17 cellular contexts compared by ENCODE assay signal in genomic region chr6:150221152-150221551, GRCh38.
DNase-seq lines count a peak whose midpoint lies in the region; TF ChIP-seq lines count a peak whose summit lies in the region.
"Had no signal": no experiment of that assay in that cellular context is flagged by ENCODE, and none has a peak within 500 bp of the region (broad histone marks: within the 10 kb centered on the region; RNA-seq: fewer than 3 reads in every experiment).

No MANE protein-coding gene starts in this region.

- H2AFZ ChIP-seq in GM23248 = peak overlapping the region; percentile 16; the same call in 1 of the 2 replicates

- no peaks in the 10 kb centered on the region for H3F3A ChIP-seq in GM23248 (ENCODE audit: insufficient read depth)

- H3K27ac ChIP-seq in GM23248 (no peak overlapping the region), skeletal muscle tissue (ENCODE audit: low read depth, low read length) (peak overlapping the region; percentile 25)
- H3K27ac ChIP-seq: 22Rv1, BLaER1 had no signal

- H3K9me2 ChIP-seq in GM23248 (ENCODE audit: insufficient read depth) = no peaks in the 10 kb centered on the region

- H3K4me1 ChIP-seq in GM23248 (ENCODE audit: insufficient read depth) = no peaks in the 10 kb centered on the region
- peaks cover 0 to 9% (median 4%) of the 10 kb centered on the region in 3 donors for H3K4me1 ChIP-seq in skeletal muscle tissue (ENCODE audit: control insufficient read depth in 3 of 3, insufficient read depth in 3 of 3, low read length in 3 of 3)
- H3K4me1 ChIP-seq: BLaER1 had no signal

- H3K36me3 Mint-ChIP-seq in mesothelial cell of epicardium = no peaks in the 10 kb centered on the region
- H3K36me3 Mint-ChIP-seq: CD14-positive monocyte; CD4-positive, alpha-beta memory T cell had no signal

- H3K36me3 ChIP-seq in GM23248 (ENCODE audit: low read depth) (no peaks in the 10 kb centered on the region), skeletal muscle tissue (ENCODE audit: control insufficient read depth in 3 of 3, insufficient read depth in 3 of 3, low read length in 3 of 3) (no peaks in the 10 kb centered on the region)
- H3K36me3 ChIP-seq: BLaER1 had no signal

- no peaks in the 10 kb centered on the region for H4K20me1 ChIP-seq in GM23248 (ENCODE audit: insufficient read depth)
- H4K20me1 ChIP-seq: BLaER1 had no signal

- peaks cover 10% of the 10 kb centered on the region for H3K4me1 Mint-ChIP-seq in mesothelial cell of epicardium
- H3K4me1 Mint-ChIP-seq: CD14-positive monocyte; CD4-positive, alpha-beta memory T cell had no signal

- H3K4me3 ChIP-seq in GM23248 (no peak overlapping the region), skeletal muscle tissue (ENCODE audit: low read length in 3 of 3) (no peak overlapping the region)
- H3K4me3 ChIP-seq: BLaER1, GM12878 had no signal

- DNase-seq in DMS 273 (lab: John Stamatoyannopoulos, UW; ENCODE audit: unreplicated experiment) (peak; percentile 12), DMS 273 treated with DMSO at 0.1 percent for 48 hours (lab: John Stamatoyannopoulos, UW) (no peak), GM23248 (no peak), mesothelial cell of epicardium (ENCODE audit: low spot score in 2 of 2, unreplicated experiment in 2 of 2) (no peak), 8988T (no peak), middle frontal gyrus (ENCODE audit: extremely low spot score, low spot score) (no peak)
- no peak for DNase-seq in stimulated activated CD4-positive, alpha-beta T cell treated with anti-CD3 and anti-CD28 coated beads, Interleukin-4, amount 100 ng/mL, for 24 hours
- DNase-seq: CD4-positive, alpha-beta memory T cell; DMS53; DND-41; EL; HCEC 1CT had no signal

- H3K27me3 ChIP-seq in GM23248 (replicated peaks; ENCODE audit: insufficient read depth) (no peaks in the 10 kb centered on the region), skeletal muscle tissue (ENCODE audit: control insufficient read depth in 3 of 3, insufficient read depth in 3 of 3, low read length in 3 of 3) (no peaks in the 10 kb centered on the region)
- H3K27me3 ChIP-seq: BLaER1 had no signal

- H3K9me3 ChIP-seq in GM23248 (ENCODE audit: low read depth) = no peaks in the 10 kb centered on the region
- no peaks in the 10 kb centered on the region for H3K9me3 ChIP-seq in skeletal muscle tissue (ENCODE audit: control insufficient read depth in 3 of 3, low read length in 3 of 3)
- H3K9me3 ChIP-seq: BLaER1 had no signal

- H3K27ac Mint-ChIP-seq in mesothelial cell of epicardium = peak overlapping the region; percentile 28
- H3K27ac Mint-ChIP-seq: CD14-positive monocyte had no signal

- no peak overlapping the region for H3K4me3 Mint-ChIP-seq in mesothelial cell of epicardium
- H3K4me3 Mint-ChIP-seq: CD4-positive, alpha-beta memory T cell had no signal

- no peaks in the 10 kb centered on the region for H3K27me3 Mint-ChIP-seq in mesothelial cell of epicardium (ENCODE audit: low read depth)

- no peak overlapping the region for H3K4me2 ChIP-seq in GM23248 (ENCODE audit: unreplicated experiment)
- H3K4me2 ChIP-seq: BLaER1 had no signal

- H3K9ac ChIP-seq in GM23248 = no peak overlapping the region
- H3K9ac ChIP-seq in skeletal muscle tissue (ENCODE audit: low read depth in 1 of 3, low read length in 3 of 3) = no peak overlapping the region
- H3K9ac ChIP-seq: BLaER1 had no signal

- TF ChIP-seq CTCF in mesothelial cell of epicardium (IDR thresholded peaks at IDR 0.05; ENCODE audit: unreplicated experiment) = no peak

- 50 to 77% methylated on average over 2 of the region's 2 CpGs for WGBS in GM23248 (ENCODE audit: low coverage in 1 of 2, low lambda C conversion rate in 2 of 2, missing lambda C conversion rate in 2 of 2), 2 experiments

- peaks cover 13% of the 10 kb centered on the region for H3K9me3 Mint-ChIP-seq in mesothelial cell of epicardium
- H3K9me3 Mint-ChIP-seq: CD4-positive, alpha-beta memory T cell had no signal

- no peaks in the 10 kb centered on the region for H3K79me2 ChIP-seq in GM23248 (ENCODE audit: insufficient read depth)

- in situ Hi-C loops in GM23248 (cut with MboI) = no loop called here
